Comparison of ENCODE assay signal across 12 cellular contexts in genomic region chr9:33137781-33138264, GRCh38. TPM values are rescaled to one million over a fixed set of nuclear protein-coding genes. Genes with fewer than 3 reads are reported as not detected.
DNase-seq lines count a peak whose midpoint lies in the region; ATAC-seq, FAIRE-seq and TF ChIP-seq lines count a peak whose summit lies in the region.
"Had no signal": no experiment of that assay in that cellular context is flagged by ENCODE, and none has a peak within 500 bp of the region (broad histone marks: within the 10 kb centered on the region; RNA-seq: fewer than 3 reads in every experiment).

No MANE protein-coding gene starts in this region.

- peaks cover 0 to 3% of the 10 kb centered on the region in 2 donors for H3K27me3 Mint-ChIP-seq in CD8-positive, alpha-beta memory T cell
- H3K27me3 Mint-ChIP-seq in naive thymus-derived CD8-positive, alpha-beta T cell = no peaks in the 10 kb centered on the region

- H3K4me1 Mint-ChIP-seq in CD8-positive, alpha-beta memory T cell = peaks cover 81 to 91% (median 87%) of the 10 kb centered on the region in 3 donors
- peaks cover 45 to 96% (median 83%) of the 10 kb centered on the region in 4 donors for H3K4me1 Mint-ChIP-seq in naive thymus-derived CD8-positive, alpha-beta T cell

- CTCF ChIA-PET in CD8-positive, alpha-beta memory T cell (lab: Charles Lee) = interaction anchor here (1.2 to 1.6 kb wide), 2 partner anchors 22 to 30 kb away, joined by 4 to 6 read pairs; partner anchors contain the start of gene B4GALT1
- CTCF ChIA-PET in RWPE1 (lab: Yijun Ruan, JAX) = no interaction called here

- H3K9me3 Mint-ChIP-seq in CD8-positive, alpha-beta memory T cell = no peaks in the 10 kb centered on the region
- no peaks in the 10 kb centered on the region for H3K9me3 Mint-ChIP-seq in naive thymus-derived CD8-positive, alpha-beta T cell
- H3K9me3 Mint-ChIP-seq: endodermal cell had no signal

- POLR2A ChIA-PET in CD8-positive, alpha-beta memory T cell (lab: Charles Lee) = interaction anchor here (1.4 to 1.5 kb wide), 2 partner anchors 21 to 30 kb away, joined by 4 to 9 read pairs; partner anchors contain the start of gene B4GALT1
- POLR2A ChIA-PET in RWPE1 (lab: Yijun Ruan, JAX; ENCODE audit: low non-redundant PET) = no interaction called here
- POLR2A ChIA-PET in naive thymus-derived CD8-positive, alpha-beta T cell (lab: Charles Lee) = interaction anchor here (0.6 to 1.7 kb wide), 3 partner anchors 20 to 29 kb away, joined by 3 to 6 read pairs (median 6); partner anchors contain the start of gene B4GALT1

- DNase-seq in CD8-positive, alpha-beta memory T cell = peak in 1 of 5 donors; percentile 37
- DNase-seq in GM19239 (ENCODE audit: insufficient read length, low spot score) = no peak
- no peak for DNase-seq in RWPE1 (ENCODE audit: low spot score)
- no peak for DNase-seq in naive thymus-derived CD8-positive, alpha-beta T cell
- no peak for DNase-seq in COLO829 (ENCODE audit: low spot score)
- DNase-seq in activated CD4-positive, CD25-positive, alpha-beta regulatory T cell (lab: John Stamatoyannopoulos, UW) = no peak
- no peak for DNase-seq in NCI-H2227 treated with DMSO at 0.1 percent for 48 hours (lab: John Stamatoyannopoulos, UW)
- DNase-seq: Caco-2, endodermal cell had no signal

- H3K27ac Mint-ChIP-seq in CD8-positive, alpha-beta memory T cell = peak overlapping the region; percentile 84 to 99 (median 95)
- H3K27ac Mint-ChIP-seq in naive thymus-derived CD8-positive, alpha-beta T cell = peak overlapping the region; percentile 24 to 99 (median 90)

- no peaks in the 10 kb centered on the region for H3K9me3 ChIP-seq in CD8-positive, alpha-beta memory T cell (ENCODE audit: low read length)
- H3K9me3 ChIP-seq: Caco-2, gastroesophageal sphincter, tibial nerve had no signal

- peak overlapping the region; percentile 62 to 88 (median 72) for H3K4me3 Mint-ChIP-seq in CD8-positive, alpha-beta memory T cell
- peak overlapping the region in 9 of 10 donors; percentile 16 to 78 (median 50) for H3K4me3 Mint-ChIP-seq in naive thymus-derived CD8-positive, alpha-beta T cell
- H3K4me3 Mint-ChIP-seq: endodermal cell had no signal

- H3K36me3 Mint-ChIP-seq in CD8-positive, alpha-beta memory T cell = peaks cover 5 to 31% (median 9%) of the 10 kb centered on the region in 3 donors
- peaks cover 0 to 20% (median 7%) of the 10 kb centered on the region in 3 donors for H3K36me3 Mint-ChIP-seq in naive thymus-derived CD8-positive, alpha-beta T cell

- FAIRE-seq in GM19239 (lab: Jason Lieb, UNC) = peak; percentile 87

- H3K36me3 ChIP-seq in CD8-positive, alpha-beta memory T cell (ENCODE audit: insufficient read depth, low read length) = peaks cover 12% of the 10 kb centered on the region

- no peaks in the 10 kb centered on the region for H3K27me3 ChIP-seq in CD8-positive, alpha-beta memory T cell (ENCODE audit: insufficient read depth, low read length, poor library complexity, severe bottlenecking)
- H3K27me3 ChIP-seq: gastroesophageal sphincter, tibial nerve had no signal

- no peak for TF ChIP-seq CTCF in RWPE1 (conservative IDR thresholded peaks at IDR 0.05; ENCODE audit: low read depth)

- no peak for ATAC-seq in naive thymus-derived CD8-positive, alpha-beta T cell
- ATAC-seq in SK-N-SH treated with all-trans-retinoic acid at 6 μM for 48 hours = no peak
- ATAC-seq: gastroesophageal sphincter had no signal

- peaks cover 77% of the 10 kb centered on the region for H3K4me1 ChIP-seq in CD8-positive, alpha-beta memory T cell (ENCODE audit: insufficient read depth, low read length)

- H3K4me3 ChIP-seq in CD8-positive, alpha-beta memory T cell (ENCODE audit: low read length) = no peak overlapping the region
- H3K4me3 ChIP-seq: gastroesophageal sphincter, tibial nerve had no signal

- H3K27ac ChIP-seq in CD8-positive, alpha-beta memory T cell (ENCODE audit: low read depth, low read length) = no peak overlapping the region
- peak overlapping the region; percentile 89 for H3K27ac ChIP-seq in RWPE1
- H3K27ac ChIP-seq: gastroesophageal sphincter had no signal

TF ChIP-seq in SK-N-SH treated with all-trans-retinoic acid at 6 μM for 48 hours, 23 proteins besides CTCF, POLR2A, EP300 and RAD21:
- TF ChIP-seq CSRNP3 (CRISPR knock-in tag; IDR thresholded peaks at IDR 0.05) = no peak
- TF ChIP-seq ZFP3 (CRISPR knock-in tag; IDR thresholded peaks at IDR 0.05) = no peak
- TF ChIP-seq PATZ1 (CRISPR knock-in tag; IDR thresholded peaks at IDR 0.05; ENCODE audit: borderline replicate concordance) = no peak
- no peak for TF ChIP-seq ZC3H10 (CRISPR knock-in tag; IDR thresholded peaks at IDR 0.05)

RNA-seq across cellular contexts. Expression of gene B4GALT1, which starts 29.3 kb away (rescaled TPM):
- total RNA-seq in CD8-positive, alpha-beta memory T cell = 10 to 100 TPM; 38.0 to 38.3 TPM
- polyA plus RNA-seq in CD8-positive, alpha-beta memory T cell = 41.6 TPM
- 10 to 100 TPM; 28.7 to 30.8 TPM for total RNA-seq in naive thymus-derived CD8-positive, alpha-beta T cell
- 10 to 100 TPM; 15.1 to 24.2 (median 18.6) TPM for polyA plus RNA-seq in naive thymus-derived CD8-positive, alpha-beta T cell
